23 cellular contexts compared by ENCODE assay signal in genomic region chr15:50971115-50971514, GRCh38.
DNase-seq lines count a peak whose midpoint lies in the region; ATAC-seq and TF ChIP-seq lines count a peak whose summit lies in the region.
"Had no signal": no experiment of that assay in that cellular context is flagged by ENCODE, and none has a peak within 500 bp of the region (broad histone marks: within the 10 kb centered on the region; RNA-seq: fewer than 3 reads in every experiment).

No MANE protein-coding gene starts in this region.

- no peaks in the 10 kb centered on the region for H3K4me1 ChIP-seq in MM.1S (ENCODE audit: low read length)
- H3K4me1 ChIP-seq: A549; BLaER1 treated with 17β-estradiol and CSF1 and Interleukin-3, amounts not matched to agents 10 nM and 100 nM; Caco-2 had no signal

- H3K36me3 ChIP-seq in MM.1S (replicated peaks; ENCODE audit: insufficient read depth, low read length): no peaks in the 10 kb centered on the region; the same call in 1 of the 2 replicates

- no peak overlapping the region; the same call in 1 of the 2 replicates for H3K9ac ChIP-seq in MM.1S (ENCODE audit: low read length)
- H3K9ac ChIP-seq: BLaER1 treated with 17β-estradiol and CSF1 and Interleukin-3, amounts not matched to agents 10 nM and 100 nM had no signal

- no peaks in the 10 kb centered on the region for H3K9me2 ChIP-seq in MM.1S (replicated peaks; ENCODE audit: insufficient read depth, low read length)

- no peaks in the 10 kb centered on the region for H3K27me3 Mint-ChIP-seq in activated CD4-positive, alpha-beta memory T cell treated with anti-CD3 and anti-CD28 coated beads, Interleukin-2, amount 10 ng/mL, durations not matched to agents 7 days and 5 days
- no peaks in the 10 kb centered on the region for H3K27me3 Mint-ChIP-seq in activated CD4-positive, alpha-beta memory T cell treated with anti-CD3 and anti-CD28 coated beads for 36 hours
- no peaks in the 10 kb centered on the region for H3K27me3 Mint-ChIP-seq in activated naive CD8-positive, alpha-beta T cell treated with anti-CD3 and anti-CD28 coated beads, Interleukin-2, amount 10 ng/mL, durations not matched to agents 7 days and 5 days
- no peaks in the 10 kb centered on the region for H3K27me3 Mint-ChIP-seq in activated naive CD8-positive, alpha-beta T cell treated with anti-CD3 and anti-CD28 coated beads for 36 hours
- no peaks in the 10 kb centered on the region for H3K27me3 Mint-ChIP-seq in endothelial cell (ENCODE audit: unreplicated experiment)
- H3K27me3 Mint-ChIP-seq: B cell; CD4-positive, alpha-beta T cell had no signal

- H2AFZ ChIP-seq in MM.1S (ENCODE audit: low read length): 0 out of 2 replicates have a peak overlapping the region, but pooled peaks have one; percentile 0

- 0 out of 2 replicates have a peak, but pooled peaks cover 5% of the 10 kb centered on the region for H3K79me2 ChIP-seq in MM.1S (ENCODE audit: low read length)

- H3K4me3 ChIP-seq in MM.1S (ENCODE audit: low read length): no peak overlapping the region
- H3K4me3 ChIP-seq: A549, GM12878 had no signal

- POLR2A ChIA-PET in activated CD4-positive, alpha-beta memory T cell treated with anti-CD3 and anti-CD28 coated beads, Interleukin-2, amount 10 ng/mL, durations not matched to agents 7 days and 5 days (lab: Charles Lee): no interaction called here
- POLR2A ChIA-PET in activated CD4-positive, alpha-beta memory T cell treated with anti-CD3 and anti-CD28 coated beads for 36 hours (lab: Charles Lee): no interaction called here
- POLR2A ChIA-PET in activated naive CD8-positive, alpha-beta T cell treated with anti-CD3 and anti-CD28 coated beads, Interleukin-2, amount 10 ng/mL, durations not matched to agents 7 days and 5 days (lab: Charles Lee): no interaction called here

- H3K4me3 Mint-ChIP-seq in activated CD4-positive, alpha-beta memory T cell treated with anti-CD3 and anti-CD28 coated beads, Interleukin-2, amount 10 ng/mL, durations not matched to agents 7 days and 5 days: no peak overlapping the region
- H3K4me3 Mint-ChIP-seq in activated CD4-positive, alpha-beta memory T cell treated with anti-CD3 and anti-CD28 coated beads for 36 hours: no peak overlapping the region
- no peak overlapping the region for H3K4me3 Mint-ChIP-seq in activated naive CD8-positive, alpha-beta T cell treated with anti-CD3 and anti-CD28 coated beads, Interleukin-2, amount 10 ng/mL, durations not matched to agents 7 days and 5 days
- no peak overlapping the region for H3K4me3 Mint-ChIP-seq in activated naive CD8-positive, alpha-beta T cell treated with anti-CD3 and anti-CD28 coated beads for 36 hours
- peak overlapping the region; percentile 2 for H3K4me3 Mint-ChIP-seq in endothelial cell (ENCODE audit: unreplicated experiment)
- H3K4me3 Mint-ChIP-seq: B cell; CD4-positive, alpha-beta T cell; CD8-positive, alpha-beta T cell had no signal

- H3K4me1 Mint-ChIP-seq in activated CD4-positive, alpha-beta memory T cell treated with anti-CD3 and anti-CD28 coated beads, Interleukin-2, amount 10 ng/mL, durations not matched to agents 7 days and 5 days: peaks cover 13% of the 10 kb centered on the region
- H3K4me1 Mint-ChIP-seq in activated CD4-positive, alpha-beta memory T cell treated with anti-CD3 and anti-CD28 coated beads for 36 hours (ENCODE audit: low read depth): peaks cover 2% of the 10 kb centered on the region
- peaks cover 2% of the 10 kb centered on the region for H3K4me1 Mint-ChIP-seq in activated naive CD8-positive, alpha-beta T cell treated with anti-CD3 and anti-CD28 coated beads, Interleukin-2, amount 10 ng/mL, durations not matched to agents 7 days and 5 days
- H3K4me1 Mint-ChIP-seq in activated naive CD8-positive, alpha-beta T cell treated with anti-CD3 and anti-CD28 coated beads for 36 hours: peaks cover 5% of the 10 kb centered on the region
- no peaks in the 10 kb centered on the region for H3K4me1 Mint-ChIP-seq in endothelial cell (ENCODE audit: unreplicated experiment)
- H3K4me1 Mint-ChIP-seq: B cell had no signal

- H4K20me1 ChIP-seq in MM.1S (ENCODE audit: insufficient read depth, low read length): no peaks in the 10 kb centered on the region
- H4K20me1 ChIP-seq: BLaER1 treated with 17β-estradiol and CSF1 and Interleukin-3, amounts not matched to agents 10 nM and 100 nM had no signal

- no peaks in the 10 kb centered on the region for H3K27me3 ChIP-seq in MM.1S (replicated peaks; ENCODE audit: insufficient read depth, low read length)
- H3K27me3 ChIP-seq: BLaER1 treated with 17β-estradiol and CSF1 and Interleukin-3, amounts not matched to agents 10 nM and 100 nM had no signal

- DNase-seq in activated CD4-positive, alpha-beta memory T cell treated with anti-CD3 and anti-CD28 coated beads, Interleukin-2, amount 10 ng/mL, durations not matched to agents 7 days and 5 days: no peak
- no peak for DNase-seq in activated CD4-positive, alpha-beta memory T cell treated with anti-CD3 and anti-CD28 coated beads for 36 hours
- no peak for DNase-seq in activated naive CD8-positive, alpha-beta T cell treated with anti-CD3 and anti-CD28 coated beads, Interleukin-2, amount 10 ng/mL, durations not matched to agents 7 days and 5 days
- DNase-seq in activated naive CD8-positive, alpha-beta T cell treated with anti-CD3 and anti-CD28 coated beads for 36 hours: no peak
- no peak for DNase-seq in MM.1S
- no peak for DNase-seq in endothelial cell (ENCODE audit: low spot score)
- no peak for DNase-seq in stimulated activated CD4-positive, alpha-beta T cell treated with anti-CD3 and anti-CD28 coated beads, Interleukin-4, amount 100 ng/mL, for 24 hours
- DNase-seq: AML-193; Caco-2; Calu3; CD4-positive, alpha-beta T cell; CD8-positive, alpha-beta T cell; DMS79; DND-41; EL; GDM1 had no signal

- ATAC-seq in activated naive CD8-positive, alpha-beta T cell treated with anti-CD3 and anti-CD28 coated beads, Interleukin-2, amount 10 ng/mL, durations not matched to agents 7 days and 5 days (ENCODE audit: low read depth): no peak
- ATAC-seq in GM18498 (IDR thresholded peaks at IDR 0.05; ENCODE audit: unreplicated experiment): no peak
- ATAC-seq: A549; CD8-positive, alpha-beta T cell had no signal

- H3K4me2 ChIP-seq in MM.1S (ENCODE audit: low read depth, low read length): peak overlapping the region; percentile 28; the same call in 1 of the 2 replicates
- H3K4me2 ChIP-seq: A549; BLaER1 treated with 17β-estradiol and CSF1 and Interleukin-3, amounts not matched to agents 10 nM and 100 nM had no signal

- no peak for TF ChIP-seq CTCF in MM.1S (IDR thresholded peaks at IDR 0.05; ENCODE audit: low read length)
- TF ChIP-seq CTCF in endothelial cell (IDR thresholded peaks at IDR 0.05; ENCODE audit: unreplicated experiment): no peak

- peaks cover 66% of the 10 kb centered on the region for H3K36me3 Mint-ChIP-seq in activated CD4-positive, alpha-beta memory T cell treated with anti-CD3 and anti-CD28 coated beads, Interleukin-2, amount 10 ng/mL, durations not matched to agents 7 days and 5 days (ENCODE audit: low read depth)
- peaks cover 72% of the 10 kb centered on the region for H3K36me3 Mint-ChIP-seq in activated CD4-positive, alpha-beta memory T cell treated with anti-CD3 and anti-CD28 coated beads for 36 hours
- peaks cover 80% of the 10 kb centered on the region for H3K36me3 Mint-ChIP-seq in activated naive CD8-positive, alpha-beta T cell treated with anti-CD3 and anti-CD28 coated beads, Interleukin-2, amount 10 ng/mL, durations not matched to agents 7 days and 5 days
- peaks cover 91% of the 10 kb centered on the region for H3K36me3 Mint-ChIP-seq in activated naive CD8-positive, alpha-beta T cell treated with anti-CD3 and anti-CD28 coated beads for 36 hours
- peaks cover 38% of the 10 kb centered on the region for H3K36me3 Mint-ChIP-seq in endothelial cell (ENCODE audit: low read depth, unreplicated experiment)

- intact Hi-C loops in activated CD4-positive, alpha-beta memory T cell treated with anti-CD3 and anti-CD28 coated beads for 36 hours (cut with micrococcal nuclease): no loop called here

- no peaks in the 10 kb centered on the region for H3K9me3 ChIP-seq in MM.1S (replicated peaks; ENCODE audit: insufficient read depth, low read length)

- CTCF ChIA-PET in activated CD4-positive, alpha-beta memory T cell treated with anti-CD3 and anti-CD28 coated beads, Interleukin-2, amount 10 ng/mL, durations not matched to agents 7 days and 5 days (lab: Charles Lee): no interaction called here
- CTCF ChIA-PET in activated CD4-positive, alpha-beta memory T cell treated with anti-CD3 and anti-CD28 coated beads for 36 hours (lab: Charles Lee): no interaction called here

- peaks cover 31% of the 10 kb centered on the region for H3K9me3 Mint-ChIP-seq in activated CD4-positive, alpha-beta memory T cell treated with anti-CD3 and anti-CD28 coated beads, Interleukin-2, amount 10 ng/mL, durations not matched to agents 7 days and 5 days
- peaks cover 38% of the 10 kb centered on the region for H3K9me3 Mint-ChIP-seq in activated CD4-positive, alpha-beta memory T cell treated with anti-CD3 and anti-CD28 coated beads for 36 hours
- peaks cover 31% of the 10 kb centered on the region for H3K9me3 Mint-ChIP-seq in activated naive CD8-positive, alpha-beta T cell treated with anti-CD3 and anti-CD28 coated beads, Interleukin-2, amount 10 ng/mL, durations not matched to agents 7 days and 5 days
- peaks cover 36% of the 10 kb centered on the region for H3K9me3 Mint-ChIP-seq in activated naive CD8-positive, alpha-beta T cell treated with anti-CD3 and anti-CD28 coated beads for 36 hours
- H3K9me3 Mint-ChIP-seq in endothelial cell (ENCODE audit: unreplicated experiment): no peaks in the 10 kb centered on the region

- H3F3A ChIP-seq in MM.1S (ENCODE audit: insufficient read depth, low read length): no peaks in the 10 kb centered on the region; the same call in 1 of the 2 replicates

- peak overlapping the region; percentile 14; the same call in 1 of the 2 replicates for H3K27ac ChIP-seq in MM.1S (ENCODE audit: low read length)
- H3K27ac ChIP-seq: 22Rv1; A549; BLaER1 treated with 17β-estradiol and CSF1 and Interleukin-3, amounts not matched to agents 10 nM and 100 nM; C4-2B had no signal

- H3K27ac Mint-ChIP-seq in activated CD4-positive, alpha-beta memory T cell treated with anti-CD3 and anti-CD28 coated beads, Interleukin-2, amount 10 ng/mL, durations not matched to agents 7 days and 5 days: peak overlapping the region; percentile 27
- no peak overlapping the region for H3K27ac Mint-ChIP-seq in activated CD4-positive, alpha-beta memory T cell treated with anti-CD3 and anti-CD28 coated beads for 36 hours
- peak overlapping the region; percentile 10 for H3K27ac Mint-ChIP-seq in activated naive CD8-positive, alpha-beta T cell treated with anti-CD3 and anti-CD28 coated beads, Interleukin-2, amount 10 ng/mL, durations not matched to agents 7 days and 5 days
- H3K27ac Mint-ChIP-seq in activated naive CD8-positive, alpha-beta T cell treated with anti-CD3 and anti-CD28 coated beads for 36 hours: no peak overlapping the region
- H3K27ac Mint-ChIP-seq in endothelial cell (ENCODE audit: unreplicated experiment): no peak overlapping the region
- H3K27ac Mint-ChIP-seq: B cell; CD4-positive, alpha-beta T cell; CD8-positive, alpha-beta T cell had no signal

Comparison
In these comparisons a context has a peak if more than half of its experiments do, and no peak if none do; other contexts are left out.
1. H3K27ac Mint-ChIP-seq: peak in activated CD4-positive, alpha-beta memory T cell treated with anti-CD3 and anti-CD28 coated beads, Interleukin-2, amount 10 ng/mL, durations not matched to agents 7 days and 5 days (single experiment) and activated naive CD8-positive, alpha-beta T cell treated with anti-CD3 and anti-CD28 coated beads, Interleukin-2, amount 10 ng/mL, durations not matched to agents 7 days and 5 days (single experiment); none in activated CD4-positive, alpha-beta memory T cell treated with anti-CD3 and anti-CD28 coated beads for 36 hours (single experiment), activated naive CD8-positive, alpha-beta T cell treated with anti-CD3 and anti-CD28 coated beads for 36 hours (single experiment) and endothelial cell (single experiment).